Comparison of ENCODE assay signal across 30 cellular contexts in the genomic region with DNA sequence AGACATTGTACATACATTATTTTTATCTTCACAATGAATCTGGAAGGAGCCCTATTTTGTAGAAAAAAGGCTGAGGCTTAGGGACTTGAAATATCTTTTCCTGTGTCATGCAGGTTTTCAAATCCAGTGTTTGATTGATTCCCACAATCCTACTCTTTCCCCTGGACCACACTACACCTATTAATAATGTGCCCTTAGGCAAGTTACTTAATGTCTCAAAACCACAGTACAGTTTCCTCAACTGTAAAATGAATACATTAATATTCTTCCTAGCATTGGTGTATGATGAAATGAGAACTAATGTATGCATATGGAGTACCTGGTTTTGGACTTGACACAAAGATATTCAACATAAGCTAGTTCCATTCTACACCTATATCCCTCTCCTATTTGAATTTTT.
"Had no signal": no experiment of that assay in that cellular context is flagged by ENCODE, and none has a peak within 500 bp of the region (broad histone marks: within the 10 kb centered on the region; RNA-seq: fewer than 3 reads in every experiment).

No MANE protein-coding gene starts in this region.

- FAIRE-seq: frontal cortex had no signal

- DNase-seq: activated B cell treated with CpG ODN at 0.5 μM for 24 hours; activated CD4-positive, alpha-beta memory T cell treated with anti-CD3 and anti-CD28 coated beads for 36 hours; activated CD4-positive, alpha-beta T cell treated with anti-CD3 and anti-CD28 coated beads for 36 hours; activated CD4-positive, alpha-beta T cell treated with anti-CD3 and anti-CD28 coated beads, Interleukin-2, amount 10 ng/mL, durations not matched to agents 24 days and 14 days; activated CD4-positive, CD25-positive, alpha-beta regulatory T cell treated with anti-CD3 and anti-CD28 coated beads, Interleukin-2, amount 50 U/mL, for 72 hours; activated CD8-positive, alpha-beta memory T cell treated with anti-CD3 and anti-CD28 coated beads, Interleukin-2, amount 10 ng/mL, durations not matched to agents 7 days and 5 days; activated CD8-positive, alpha-beta memory T cell treated with anti-CD3 and anti-CD28 coated beads, Interleukin-2, amount 50 U/mL, for 4 hours; activated CD8-positive, alpha-beta T cell treated with anti-CD3 and anti-CD28 coated beads, Interleukin-2, amount 10 ng/mL, durations not matched to agents 7 days and 5 days; activated effector memory CD4-positive, alpha-beta T cell treated with anti-CD3 and anti-CD28 coated beads, Interleukin-2, amount 50 U/mL, for 16 hours; activated naive CD4-positive, alpha-beta T cell treated with anti-CD3 and anti-CD28 coated beads for 36 hours; activated naive CD8-positive, alpha-beta T cell treated with anti-CD3 and anti-CD28 coated beads for 36 hours; activated naive CD8-positive, alpha-beta T cell treated with anti-CD3 and anti-CD28 coated beads, Interleukin-2, amount 50 U/mL, for 24 hours; activated T-cell treated with anti-CD3 and anti-CD28 coated beads, Interleukin-2, amount 50 U/mL, for 1 hour; activated T-cell treated with anti-CD3 and anti-CD28 coated beads, Interleukin-2, amount 50 U/mL, for 48 hours; amygdala; aorta; body of pancreas; dorsolateral prefrontal cortex; effector memory CD4-positive, alpha-beta T cell; endodermal cell; erythroblast; esophagus squamous epithelium; head of caudate nucleus; T-helper 1 cell; T-helper 17 cell; T1000; WERI-Rb-1 had no signal

- H3K27me3 ChIP-seq: adrenal gland, body of pancreas, esophagus squamous epithelium had no signal

- H3K4me1 ChIP-seq: adrenal gland, esophagus squamous epithelium had no signal

- H3K4me3 ChIP-seq: adrenal gland, body of pancreas, coronary artery, dorsolateral prefrontal cortex, esophagus squamous epithelium had no signal

- ATAC-seq: activated CD4-positive, alpha-beta T cell treated with anti-CD3 and anti-CD28 coated beads for 36 hours; activated CD8-positive, alpha-beta memory T cell treated with anti-CD3 and anti-CD28 coated beads, Interleukin-2, amount 10 ng/mL, durations not matched to agents 7 days and 5 days; activated CD8-positive, alpha-beta T cell treated with anti-CD3 and anti-CD28 coated beads, Interleukin-2, amount 10 ng/mL, durations not matched to agents 7 days and 5 days; activated naive CD8-positive, alpha-beta T cell treated with anti-CD3 and anti-CD28 coated beads, Interleukin-2, amount 50 U/mL, for 24 hours; body of pancreas; T-helper 17 cell had no signal

- H3K36me3 ChIP-seq: adrenal gland, esophagus squamous epithelium, WERI-Rb-1 had no signal

- H3K9me3 ChIP-seq: adrenal gland, body of pancreas, esophagus squamous epithelium had no signal

- H3K27ac ChIP-seq: adrenal gland, body of pancreas, coronary artery, dorsolateral prefrontal cortex, esophagus squamous epithelium, WERI-Rb-1 had no signal
